In genomic region chr2:241272298-241272721, GRCh38 we compare ENCODE assay signal across 8 cellular contexts. TPM values are rescaled to one million over a fixed set of nuclear protein-coding genes. Genes with fewer than 3 reads are reported as not detected.
DNase-seq lines count a peak whose midpoint lies in the region; ATAC-seq and TF ChIP-seq lines count a peak whose summit lies in the region.

No MANE protein-coding gene starts in this region.

- DNase-seq in CD4-positive, CD25-positive, alpha-beta regulatory T cell: no peak
- DNase-seq in IMR-90 (no peak), hepatocyte (ENCODE audit: low spot score) (peak; percentile 63), NCI-H2029 treated with DMSO at 0.1 percent for 48 hours (lab: John Stamatoyannopoulos, UW) (no peak), NCI-H524 (lab: John Stamatoyannopoulos, UW) (no peak)
- peak; percentile 25 for DNase-seq in activated naive CD8-positive, alpha-beta T cell treated with anti-CD3 and anti-CD28 coated beads, Interleukin-2, amount 50 U/mL, for 24 hours

- H3K18ac ChIP-seq in IMR-90 (ENCODE audit: low read depth, low read length): no peak overlapping the region; the same call in 1 of the 2 replicates

- H3K14ac ChIP-seq in IMR-90 (replicated peaks; ENCODE audit: low read depth, low read length): peak overlapping the region; percentile 40

- H4K5ac ChIP-seq in IMR-90 (ENCODE audit: low read depth, low read length): no peak overlapping the region

- H2AK5ac ChIP-seq in IMR-90 (ENCODE audit: low read depth, low read length): no peak overlapping the region; the same call in 1 of the 2 replicates

- H2BK120ac ChIP-seq in IMR-90 (ENCODE audit: low read depth, low read length): no peak overlapping the region

- peaks cover 70% of the 10 kb centered on the region for H4K20me1 ChIP-seq in IMR-90 (ENCODE audit: insufficient read depth, low read length)
- peaks cover 48% of the 10 kb centered on the region for H4K20me1 ChIP-seq in hepatocyte (ENCODE audit: insufficient read depth, poor library complexity, severe bottlenecking)

- no peak for TF ChIP-seq RAD21 in IMR-90 (IDR thresholded peaks at IDR 0.05; ENCODE audit: low read length)

- H2AK9ac ChIP-seq in IMR-90 (replicated peaks; ENCODE audit: low read depth, low read length, poor library complexity): peak overlapping the region; percentile 99

- TF ChIP-seq POLR2A in IMR-90 (IDR thresholded peaks at IDR 0.05; ENCODE audit: low read depth, low read length): peak; percentile 21; the same call in 1 of the 2 replicates

- WGBS in IMR-90 (ENCODE audit: extremely low coverage in 2 of 2, insufficient read length in 1 of 2), 2 experiments: 0% methylated on average over 24 of the region's 55 CpGs; no CpG with 5 or more reads in 1 of the 2 experiments
- 0% methylated on average over 14 of the region's 55 CpGs for WGBS in hepatocyte (ENCODE audit: low lambda C conversion rate, missing lambda C conversion rate)

- no TSS peak for BruUV-seq in IMR-90 (replicated peaks; lab: Mats Ljungman, UMichigan)

- no peaks in the 10 kb centered on the region for H3K9me2 ChIP-seq in hepatocyte (replicated peaks; ENCODE audit: insufficient read depth)

- H2AFZ ChIP-seq in IMR-90 (replicated peaks; ENCODE audit: low read length, poor library complexity) (peak overlapping the region; percentile 79), hepatocyte (peak overlapping the region; percentile 53)

- H3K36me3 ChIP-seq in CD4-positive, CD25-positive, alpha-beta regulatory T cell (ENCODE audit: control insufficient read depth, insufficient read depth, low read length): peaks cover 7% of the 10 kb centered on the region
- peaks cover 22% of the 10 kb centered on the region for H3K36me3 ChIP-seq in IMR-90 (ENCODE audit: control insufficient read depth, insufficient read depth, low read length)
- no peaks in the 10 kb centered on the region for H3K36me3 ChIP-seq in hepatocyte (replicated peaks; ENCODE audit: insufficient read depth, low read depth)
- peaks cover 3 to 11% (median 10%) of the 10 kb centered on the region in 3 donors for H3K36me3 ChIP-seq in skeletal muscle tissue (ENCODE audit: control insufficient read depth in 3 of 3, insufficient read depth in 3 of 3, low read length in 3 of 3)

- peaks cover 0 to 11% (median 0%) of the 10 kb centered on the region in 7 donors for H3K9me3 Mint-ChIP-seq in CD4-positive, CD25-positive, alpha-beta regulatory T cell
- H3K9me3 Mint-ChIP-seq in activated naive CD8-positive, alpha-beta T cell treated with anti-CD3 and anti-CD28 coated beads, Interleukin-2, amount 50 U/mL, for 24 hours: peaks cover 15% of the 10 kb centered on the region

- TF ChIP-seq CTCF in IMR-90 (conservative IDR thresholded peaks at IDR 0.05; ENCODE audit: low read depth, low read length) (no peak), hepatocyte (IDR thresholded peaks at IDR 0.05; ENCODE audit: poor library complexity) (no peak)

- H3K4me2 ChIP-seq in IMR-90 (ENCODE audit: low read depth, low read length): no peak overlapping the region
- H3K4me2 ChIP-seq in hepatocyte: peak overlapping the region; percentile 89

- H3K23ac ChIP-seq in IMR-90 (ENCODE audit: low read depth, low read length): no peak overlapping the region

- peaks cover 28 to 67% of the 10 kb centered on the region in 2 experiments for H3K79me1 ChIP-seq in IMR-90 (ENCODE audit: low read depth in 1 of 2, low read length in 2 of 2)

- peak overlapping the region; percentile 88 for H2BK5ac ChIP-seq in IMR-90 (ENCODE audit: low read depth, low read length, poor library complexity, severe bottlenecking)

- peak overlapping the region; percentile 68; the same call in 1 of the 2 replicates for H4K91ac ChIP-seq in IMR-90 (ENCODE audit: insufficient read depth, low read depth, low read length)

- no peaks in the 10 kb centered on the region for H3K27me3 ChIP-seq in CD4-positive, CD25-positive, alpha-beta regulatory T cell (ENCODE audit: control insufficient read depth, insufficient read depth, low read length)
- H3K27me3 ChIP-seq in IMR-90 (ENCODE audit: control insufficient read depth, insufficient read depth, low read length) (no peaks in the 10 kb centered on the region), hepatocyte (no peaks in the 10 kb centered on the region), skeletal muscle tissue (ENCODE audit: control insufficient read depth in 3 of 3, insufficient read depth in 3 of 3, low read length in 3 of 3) (no peaks in the 10 kb centered on the region)

- peaks cover 97% of the 10 kb centered on the region for H3K79me2 ChIP-seq in hepatocyte

- peak overlapping the region; percentile 38 for H3K27ac ChIP-seq in CD4-positive, CD25-positive, alpha-beta regulatory T cell (ENCODE audit: insufficient read depth, low read length, poor library complexity, severe bottlenecking)
- H3K27ac ChIP-seq in IMR-90 (ENCODE audit: insufficient read depth, low read length) (peak overlapping the region; percentile 75), hepatocyte (peak overlapping the region; percentile 96), skeletal muscle tissue (ENCODE audit: low read depth, low read length) (peak overlapping the region; percentile 76)

- H3K56ac ChIP-seq in IMR-90 (ENCODE audit: extremely low read depth, insufficient read depth, low read length): no peak overlapping the region

- peaks cover 4% of the 10 kb centered on the region for H3K27me3 Mint-ChIP-seq in CD4-positive, CD25-positive, alpha-beta regulatory T cell
- H3K27me3 Mint-ChIP-seq in activated naive CD8-positive, alpha-beta T cell treated with anti-CD3 and anti-CD28 coated beads, Interleukin-2, amount 50 U/mL, for 24 hours: no peaks in the 10 kb centered on the region

- peaks cover 38% of the 10 kb centered on the region for H3K9me1 ChIP-seq in IMR-90 (ENCODE audit: insufficient read depth, low read length)

- peak; percentile 31 to 32 for ATAC-seq in CD4-positive, CD25-positive, alpha-beta regulatory T cell (ENCODE audit: low read depth in 2 of 2)
- ATAC-seq in GM19463 (IDR thresholded peaks at IDR 0.05; ENCODE audit: unreplicated experiment): peak; percentile 44
- ATAC-seq in IMR-90 (ENCODE audit: low read depth): peak; percentile 33
- ATAC-seq in activated naive CD8-positive, alpha-beta T cell treated with anti-CD3 and anti-CD28 coated beads, Interleukin-2, amount 50 U/mL, for 24 hours: peak; percentile 45

- POLR2A ChIA-PET in IMR-90 (lab: Charles Lee; ENCODE audit: unreplicated experiment): interaction anchor here (0.6 kb wide), 1 partner anchor 52 kb away, joined by 10 read pairs; no protein-coding TSS in a partner anchor

- CTCF ChIA-PET in IMR-90 (lab: Yijun Ruan, JAX): no interaction called here

- H3K4me3 Mint-ChIP-seq in CD4-positive, CD25-positive, alpha-beta regulatory T cell: peak overlapping the region in 2 of 4 donors; percentile 51 to 96
- no peak overlapping the region for H3K4me3 Mint-ChIP-seq in activated naive CD8-positive, alpha-beta T cell treated with anti-CD3 and anti-CD28 coated beads, Interleukin-2, amount 50 U/mL, for 24 hours

- H3K27ac Mint-ChIP-seq in CD4-positive, CD25-positive, alpha-beta regulatory T cell: no peak overlapping the region
- H3K27ac Mint-ChIP-seq in activated naive CD8-positive, alpha-beta T cell treated with anti-CD3 and anti-CD28 coated beads, Interleukin-2, amount 50 U/mL, for 24 hours: no peak overlapping the region

- dilution Hi-C loops in IMR-90 (cut with HindIII; ENCODE audit: low sequenced_read_pairs, unreplicated experiment): no loop called here

- no peak overlapping the region for H2BK15ac ChIP-seq in IMR-90 (ENCODE audit: low read depth, low read length)

- H3K4me3 ChIP-seq in CD4-positive, CD25-positive, alpha-beta regulatory T cell (ENCODE audit: low read depth, low read length): no peak overlapping the region
- H3K4me3 ChIP-seq in IMR-90 (ENCODE audit: insufficient read depth, low read depth, low read length): peak overlapping the region; percentile 74
- H3K4me3 ChIP-seq in hepatocyte: peak overlapping the region; percentile 90
- peak overlapping the region; percentile 75 to 83 (median 77) for H3K4me3 ChIP-seq in skeletal muscle tissue (ENCODE audit: low read length in 3 of 3)

- H2BK20ac ChIP-seq in IMR-90 (ENCODE audit: low read depth, low read length): no peak overlapping the region

- H4K8ac ChIP-seq in IMR-90 (ENCODE audit: low read depth in 2 of 2, low read length in 2 of 2): peak overlapping the region in 1 of 2 experiments; percentile 44; a peak in 1 of 4 replicates

- H3K9ac ChIP-seq in IMR-90 (ENCODE audit: low read depth, low read length): peak overlapping the region; percentile 88
- H3K9ac ChIP-seq in skeletal muscle tissue (ENCODE audit: low read depth in 1 of 3, low read length in 3 of 3): peak overlapping the region; percentile 44 to 84 (median 74)

- H3K4me1 Mint-ChIP-seq in CD4-positive, CD25-positive, alpha-beta regulatory T cell: peaks cover 31 to 61% (median 42%) of the 10 kb centered on the region in 4 donors
- peaks cover 40% of the 10 kb centered on the region for H3K4me1 Mint-ChIP-seq in activated naive CD8-positive, alpha-beta T cell treated with anti-CD3 and anti-CD28 coated beads, Interleukin-2, amount 50 U/mL, for 24 hours

- no peaks in the 10 kb centered on the region for H3K9me3 ChIP-seq in CD4-positive, CD25-positive, alpha-beta regulatory T cell (ENCODE audit: control insufficient read depth in 2 of 2, low read length in 2 of 2)
- H3K9me3 ChIP-seq in IMR-90 (ENCODE audit: control insufficient read depth, insufficient read depth, low read length) (no peaks in the 10 kb centered on the region), hepatocyte (ENCODE audit: low read depth) (no peaks in the 10 kb centered on the region), skeletal muscle tissue (ENCODE audit: control insufficient read depth in 3 of 3, low read length in 3 of 3) (no peaks in the 10 kb centered on the region)

- H3K4ac ChIP-seq in IMR-90 (ENCODE audit: low read depth, low read length): peak overlapping the region; percentile 56

- H3K4me1 ChIP-seq in CD4-positive, CD25-positive, alpha-beta regulatory T cell (ENCODE audit: control insufficient read depth, insufficient read depth, low read length, poor library complexity, severe bottlenecking): peaks cover 24% of the 10 kb centered on the region
- H3K4me1 ChIP-seq in IMR-90 (ENCODE audit: control insufficient read depth, insufficient read depth, low read length): peaks cover 25% of the 10 kb centered on the region
- H3K4me1 ChIP-seq in hepatocyte (ENCODE audit: insufficient read depth): peaks cover 29% of the 10 kb centered on the region
- peaks cover 35 to 51% (median 38%) of the 10 kb centered on the region in 3 donors for H3K4me1 ChIP-seq in skeletal muscle tissue (ENCODE audit: control insufficient read depth in 3 of 3, insufficient read depth in 3 of 3, low read length in 3 of 3)

- H3K36me3 Mint-ChIP-seq in CD4-positive, CD25-positive, alpha-beta regulatory T cell: peaks cover 9% of the 10 kb centered on the region
- peaks cover 26% of the 10 kb centered on the region for H3K36me3 Mint-ChIP-seq in activated naive CD8-positive, alpha-beta T cell treated with anti-CD3 and anti-CD28 coated beads, Interleukin-2, amount 50 U/mL, for 24 hours (ENCODE audit: low read depth)

- intact Hi-C loops in IMR-90 (cut with micrococcal nuclease): loop anchor here (2.0 to 5.0 kb wide), 2 partner anchors 42 to 235 kb away; partner anchors contain the start of genes HDLBP, SEPTIN2 and STK25

- in situ Hi-C loops in IMR-90 (cut with MboI; ENCODE audit: low sequenced_read_pairs): no loop called here

RNA-seq across cellular contexts. Expression of gene HDLBP, which starts 43.2 kb away (rescaled TPM):
- total RNA-seq in CD4-positive, CD25-positive, alpha-beta regulatory T cell: 121 TPM
- polyA plus RNA-seq in CD4-positive, CD25-positive, alpha-beta regulatory T cell: 10 to 100 TPM; 33.6 to 42.6 (median 41.3) TPM
- 1,093 and 1,165 TPM in 2 replicates for total RNA-seq in IMR-90 (2012; rRNA removed)
- 648 and 649 TPM in 2 replicates for polyA plus RNA-seq in IMR-90 (2012; rRNA removed)
- polyA plus RNA-seq in IMR-90 (2012; cell fraction: cytosol; rRNA removed): 217 and 232 TPM in 2 replicates
- polyA plus RNA-seq in IMR-90 (2012; cell fraction: nucleus; rRNA removed; ENCODE audit: low replicate concordance): 545 and 768 TPM in 2 replicates
- total RNA-seq in hepatocyte: 393 and 437 TPM in 2 replicates
- polyA plus RNA-seq in hepatocyte: 389 and 394 TPM in 2 replicates
- 473 TPM for total RNA-seq in skeletal muscle tissue

RNA-seq across cellular contexts. Expression of gene SEPTIN2, which starts 43.4 kb away (rescaled TPM):
- 191 TPM for total RNA-seq in CD4-positive, CD25-positive, alpha-beta regulatory T cell
- polyA plus RNA-seq in CD4-positive, CD25-positive, alpha-beta regulatory T cell: 100 to 1,000 TPM; 131 to 186 (median 159) TPM
- total RNA-seq in IMR-90 (2012; rRNA removed) (504 and 570 TPM in 2 replicates), hepatocyte (373 and 388 TPM in 2 replicates), skeletal muscle tissue (291 TPM)
- polyA plus RNA-seq in IMR-90 (2012; rRNA removed) (320 and 420 TPM in 2 replicates), hepatocyte (314 and 315 TPM in 2 replicates)
- polyA plus RNA-seq in IMR-90 (2012; cell fraction: cytosol; rRNA removed): 75.8 and 130 TPM in 2 replicates
- 96.8 and 681 TPM in 2 replicates for polyA plus RNA-seq in IMR-90 (2012; cell fraction: nucleus; rRNA removed; ENCODE audit: low replicate concordance)

Comparison
In these comparisons a context has a peak if more than half of its experiments do, and no peak if none do; other contexts are left out.
1. DNase-seq: peak in activated naive CD8-positive, alpha-beta T cell treated with anti-CD3 and anti-CD28 coated beads, Interleukin-2, amount 50 U/mL, for 24 hours (single experiment) and hepatocyte (single experiment); none in CD4-positive, CD25-positive, alpha-beta regulatory T cell (0 of 3), IMR-90 (single experiment), NCI-H2029 treated with DMSO at 0.1 percent for 48 hours (single experiment) and NCI-H524 (0 of 2).
2. H3K27ac ChIP-seq: peak in every context shown above with its lines; median percentile 96 in hepatocyte; 76 in skeletal muscle tissue; 75 in IMR-90; 38 in CD4-positive, CD25-positive, alpha-beta regulatory T cell.
3. Peak in every context shown above with its lines, with median percentiles within 50 percentile points of each other: ATAC-seq.